Comparison of ENCODE assay signal across 14 cellular contexts in the genomic region with DNA sequence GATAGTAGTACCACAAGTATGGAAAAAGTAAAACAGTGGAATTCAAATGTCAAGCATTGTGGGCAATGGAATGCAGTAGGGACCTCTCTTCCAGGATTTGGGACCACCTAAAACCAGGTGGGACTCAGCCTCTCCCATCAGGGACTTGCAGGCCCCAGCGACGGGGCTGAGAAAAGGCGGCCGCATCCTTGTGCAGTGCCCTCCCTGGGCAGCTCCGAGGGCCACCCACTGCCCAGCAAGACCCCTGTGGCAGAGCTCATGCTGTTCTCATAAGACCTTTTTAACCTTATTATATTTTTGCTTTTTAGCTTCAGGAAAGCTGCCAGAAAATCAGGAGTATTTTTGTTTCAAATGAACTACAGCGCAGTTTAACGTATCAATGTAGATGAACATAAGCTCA.
A peak's percentile ranks its signal among the peaks of the same experiment; 100 is the strongest.
DNase-seq lines count a peak whose midpoint lies in the region; ATAC-seq and TF ChIP-seq lines count a peak whose summit lies in the region.
"Had no signal": no experiment of that assay in that cellular context is flagged by ENCODE, and none has a peak within 500 bp of the region (broad histone marks: within the 10 kb centered on the region; RNA-seq: fewer than 3 reads in every experiment).

No MANE protein-coding gene starts in this region.

- TF ChIP-seq CTCF in endodermal cell (conservative IDR thresholded peaks at IDR 0.05) (no peak), neural crest cell (conservative IDR thresholded peaks at IDR 0.05) (no peak)

- no peak overlapping the region for H3K9ac ChIP-seq in endodermal cell (ENCODE audit: extremely low read depth, low read length, poor library complexity, severe bottlenecking)
- H3K9ac ChIP-seq: GM23248 had no signal

- H3K9me3 Mint-ChIP-seq in endodermal cell (no peaks in the 10 kb centered on the region), neural crest cell (no peaks in the 10 kb centered on the region)
- H3K9me3 Mint-ChIP-seq: CD4-positive, alpha-beta T cell had no signal

- H3K27me3 ChIP-seq in right cardiac atrium (ENCODE audit: control insufficient read depth, insufficient read depth): no peaks in the 10 kb centered on the region
- no peaks in the 10 kb centered on the region for H3K27me3 ChIP-seq in endodermal cell (ENCODE audit: control insufficient read depth, insufficient read depth, low read length, poor library complexity, severe bottlenecking)

- H3K27ac ChIP-seq in right cardiac atrium (ENCODE audit: low read length) (no peak overlapping the region), endodermal cell (ENCODE audit: low read depth, low read length) (no peak overlapping the region)
- H3K27ac ChIP-seq: GM23248, HL-60 had no signal

- H3K9me3 ChIP-seq in right cardiac atrium (ENCODE audit: control insufficient read depth, low read length) (no peaks in the 10 kb centered on the region), endodermal cell (ENCODE audit: control insufficient read depth, low read length) (no peaks in the 10 kb centered on the region)

- intact Hi-C loops in cardiac septum (cut with DNase I): no loop called here
- intact Hi-C loops in right cardiac atrium (cut with DNase I): loop anchor here in 3 of 4 donors (10.0 kb wide), 3 partner anchors 185 to 375 kb away; a partner anchor contains a TSS

- H3K4me1 Mint-ChIP-seq in endodermal cell (peaks cover 13% of the 10 kb centered on the region), neural crest cell (peaks cover 17% of the 10 kb centered on the region)
- H3K4me1 Mint-ChIP-seq: B cell had no signal

- no peak overlapping the region for H3K4me3 Mint-ChIP-seq in endodermal cell
- H3K4me3 Mint-ChIP-seq in neural crest cell: no peak overlapping the region
- H3K4me3 Mint-ChIP-seq: B cell; CD4-positive, alpha-beta T cell had no signal

- 86% methylated on average over 7 of the region's 7 CpGs for WGBS in right cardiac atrium
- WGBS in endodermal cell (ENCODE audit: insufficient coverage in 1 of 2, insufficient read length in 1 of 2), 2 experiments: 89 to 95% methylated on average over 3 to 7 of the region's 7 CpGs

- H3K27me3 Mint-ChIP-seq in endodermal cell (ENCODE audit: insufficient read depth) (no peaks in the 10 kb centered on the region), neural crest cell (ENCODE audit: low read depth) (no peaks in the 10 kb centered on the region)
- H3K27me3 Mint-ChIP-seq: CD4-positive, alpha-beta T cell had no signal

- H3K4me3 ChIP-seq in right cardiac atrium (ENCODE audit: low read length): no peak overlapping the region
- no peak overlapping the region for H3K4me3 ChIP-seq in endodermal cell (ENCODE audit: low read length)
- H3K4me3 ChIP-seq: GM12878, GM23248 had no signal

- no peaks in the 10 kb centered on the region for H3K36me3 ChIP-seq in endodermal cell (ENCODE audit: control insufficient read depth, insufficient read depth, low read length)

- H3K27ac Mint-ChIP-seq in endodermal cell (no peak overlapping the region), neural crest cell (ENCODE audit: unreplicated experiment) (peak overlapping the region; percentile 62)
- H3K27ac Mint-ChIP-seq: B cell; CD4-positive, alpha-beta T cell had no signal

- no peaks in the 10 kb centered on the region for H3K4me1 ChIP-seq in right cardiac atrium (ENCODE audit: control insufficient read depth, insufficient read depth, low read length)
- peaks cover 4% of the 10 kb centered on the region for H3K4me1 ChIP-seq in endodermal cell (ENCODE audit: control insufficient read depth, insufficient read depth, low read length)

- ATAC-seq in right cardiac atrium: no peak
- ATAC-seq: GM12878 had no signal

- no peaks in the 10 kb centered on the region for H3K36me3 Mint-ChIP-seq in endodermal cell (ENCODE audit: low read depth)
- H3K36me3 Mint-ChIP-seq in neural crest cell (ENCODE audit: low read depth): no peaks in the 10 kb centered on the region

- DNase-seq in cardiac septum (ENCODE audit: low spot score) (peak; percentile 62), right cardiac atrium (no peak), endodermal cell (peak; percentile 32), neural crest cell (ENCODE audit: low read depth, low spot score) (no peak), ureter (ENCODE audit: low spot score) (peak; percentile 14), NCI-H345 treated with DMSO at 0.1 percent for 48 hours (lab: John Stamatoyannopoulos, UW; ENCODE audit: unreplicated experiment) (no peak)
- no peak for DNase-seq in stimulated activated CD4-positive, alpha-beta T cell treated with anti-CD3 and anti-CD28 coated beads, Interleukin-4, amount 100 ng/mL, for 1 hour
- DNase-seq: C1 segment of cervical spinal cord; CD4-positive, alpha-beta T cell; DMS79; GM23248 had no signal

Comparison
In these comparisons a context has a peak if more than half of its experiments do, and no peak if none do; other contexts are left out.
1. DNase-seq: peak in cardiac septum (single experiment), endodermal cell (single experiment) and ureter (single experiment); none in right cardiac atrium (0 of 3), neural crest cell (single experiment), stimulated activated CD4-positive, alpha-beta T cell treated with anti-CD3 and anti-CD28 coated beads, Interleukin-4, amount 100 ng/mL, for 1 hour (single experiment) and NCI-H345 treated with DMSO at 0.1 percent for 48 hours (single experiment).